In genomic region chr9:42430674-42431615, GRCh38 we compare ENCODE assay signal across 7 cellular contexts.
DNase-seq lines count a peak whose midpoint lies in the region; ATAC-seq and TF ChIP-seq lines count a peak whose summit lies in the region.
"Not testable (repeated sequence)": the region's sequence is repeated elsewhere in the genome, so short reads cannot be mapped to it uniquely, and the experiment has no call there.

No MANE protein-coding gene starts in this region.

- CTCF ChIA-PET in Calu3 (lab: Charles Lee): interaction anchor here (0.7 kb wide), 1 partner anchor 45 kb away, joined by 3 read pairs; no protein-coding TSS in a partner anchor

- not testable (repeated sequence) for H3K4me1 ChIP-seq in HUES48 (ENCODE audit: control insufficient read depth, insufficient read depth, low read length)

- not testable (repeated sequence) for BruUV-seq in Calu3 (replicated peaks; lab: Mats Ljungman, UMichigan)

- H3K27ac Mint-ChIP-seq in Calu3 (ENCODE audit: unreplicated experiment) (peak overlapping the region; percentile 85), memory B cell (peak overlapping the region; percentile 88)

- H3K27me3 ChIP-seq in HUES48 (ENCODE audit: control insufficient read depth, insufficient read depth, low read length): not testable (repeated sequence)

- not testable (repeated sequence) for TF ChIP-seq CTCF in Calu3 (IDR thresholded peaks at IDR 0.05; ENCODE audit: unreplicated experiment)

- ATAC-seq in GM21447 (IDR thresholded peaks at IDR 0.05; ENCODE audit: unreplicated experiment) (peak; percentile 45), memory B cell (ENCODE audit: low read depth) (peak; percentile 31)

- not testable (repeated sequence) for H3K36me3 ChIP-seq in HUES48 (ENCODE audit: control insufficient read depth, insufficient read depth, low read length)

- H3K9me3 ChIP-seq in HUES48 (ENCODE audit: control insufficient read depth, insufficient read depth, low read length): not testable (repeated sequence)

- H3K36me3 Mint-ChIP-seq in Calu3 (ENCODE audit: insufficient read depth, unreplicated experiment); memory B cell: not testable (repeated sequence)

- not testable (repeated sequence) for H3K9me3 Mint-ChIP-seq in Calu3 (ENCODE audit: low read depth, unreplicated experiment); memory B cell

- intact Hi-C loops in Calu3 (cut with micrococcal nuclease; ENCODE audit: unreplicated experiment): not testable (repeated sequence)

- peak overlapping the region; percentile 76 for H3K27ac ChIP-seq in HUES48 (ENCODE audit: low read depth, low read length)

- peak; percentile 49 for DNase-seq in Calu3
- peak; percentile 44 for DNase-seq in RPMI7951 (ENCODE audit: low read depth)
- peak; percentile 68 for DNase-seq in astrocyte of the hippocampus (ENCODE audit: low read depth, low spot score)
- peak; percentile 68 for DNase-seq in fibroblast of gingiva (ENCODE audit: low read depth)
- DNase-seq in memory B cell (ENCODE audit: low spot score in 2 of 2): not testable (repeated sequence)

- H3K4me1 Mint-ChIP-seq in Calu3 (ENCODE audit: low read depth, unreplicated experiment) (peaks cover 20% of the 10 kb centered on the region), memory B cell (peaks cover 34% of the 10 kb centered on the region)

- not testable (repeated sequence) for H3K4me3 ChIP-seq in HUES48 (ENCODE audit: low read depth, low read length)

- not testable (repeated sequence) for H3K4me3 Mint-ChIP-seq in Calu3 (ENCODE audit: low read depth, unreplicated experiment)
- peak overlapping the region; percentile 63 for H3K4me3 Mint-ChIP-seq in memory B cell

- not testable (repeated sequence) for H3K9ac ChIP-seq in HUES48 (ENCODE audit: low read depth, low read length)

- H3K27me3 Mint-ChIP-seq in Calu3 (ENCODE audit: unreplicated experiment); memory B cell: not testable (repeated sequence)
